Comparison of ENCODE assay signal across 8 cellular contexts in the genomic region with DNA sequence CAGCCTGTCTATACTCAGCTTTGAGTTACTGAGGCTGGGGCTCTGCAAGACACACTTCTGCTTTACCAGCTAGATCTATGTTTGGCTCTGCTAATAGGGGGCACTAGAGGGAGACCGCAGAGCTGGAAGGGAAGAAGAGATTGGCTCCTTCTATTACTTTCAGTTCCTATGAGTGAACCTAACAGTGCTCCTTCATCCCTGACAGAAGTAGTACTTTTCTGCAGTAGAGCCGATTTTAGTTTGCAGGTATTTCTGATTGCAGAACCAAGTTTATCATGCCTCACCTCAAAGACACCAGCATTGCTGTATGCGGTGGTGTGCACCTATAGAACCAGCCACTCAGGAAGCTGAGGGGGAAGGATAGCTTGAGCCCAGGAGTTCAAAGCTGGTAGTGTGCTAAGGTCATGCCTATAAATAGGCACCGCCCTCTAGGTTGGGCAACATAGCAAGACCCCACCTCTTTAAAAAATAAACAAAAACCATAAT. TPM values are rescaled to one million over a fixed set of nuclear protein-coding genes. Genes with fewer than 3 reads are reported as not detected.
A peak's percentile ranks its signal among the peaks of the same experiment; 100 is the strongest.
DNase-seq lines count a peak whose midpoint lies in the region; ATAC-seq and TF ChIP-seq lines count a peak whose summit lies in the region.

No MANE protein-coding gene starts in this region.

- POLR2A ChIA-PET in activated CD8-positive, alpha-beta T cell treated with anti-CD3 and anti-CD28 coated beads for 36 hours (lab: Charles Lee) = interaction anchor here (1.1 to 2.0 kb wide), 7 partner anchors 10 to 44 kb away, joined by 5 to 11 read pairs (median 6); no protein-coding TSS in a partner anchor

- H3K9me3 Mint-ChIP-seq in activated CD8-positive, alpha-beta T cell treated with anti-CD3 and anti-CD28 coated beads for 36 hours = no peaks in the 10 kb centered on the region

- H3K36me3 ChIP-seq in DOHH2 (ENCODE audit: control insufficient read depth, low read length) = no peaks in the 10 kb centered on the region

- no peaks in the 10 kb centered on the region for H3K27me3 ChIP-seq in DOHH2 (ENCODE audit: control insufficient read depth, low read length)

- DNase-seq in activated CD8-positive, alpha-beta T cell treated with anti-CD3 and anti-CD28 coated beads for 36 hours = peak; percentile 49
- DNase-seq in sciatic nerve (ENCODE audit: low spot score) (no peak), NCI-H1105 treated with DMSO at 0.1 percent for 48 hours (lab: John Stamatoyannopoulos, UW) (no peak), iPS-NIHi11 (ENCODE audit: low spot score) (no peak)
- no peak for DNase-seq in stimulated activated CD4-positive, alpha-beta T cell treated with anti-CD3 and anti-CD28 coated beads, Interleukin-2, amount 100 ng/mL, for 24 hours

- intact Hi-C loops in activated CD8-positive, alpha-beta T cell treated with anti-CD3 and anti-CD28 coated beads for 36 hours (cut with micrococcal nuclease) = no loop called here
- intact Hi-C loops in sciatic nerve (cut with DNase I) = no loop called here

- ATAC-seq in GM19452 (IDR thresholded peaks at IDR 0.05; ENCODE audit: unreplicated experiment) (peak; percentile 90), HG03469 (IDR thresholded peaks at IDR 0.05; ENCODE audit: unreplicated experiment) (peak; percentile 76), sciatic nerve (peak; percentile 68)
- peak; percentile 86 for ATAC-seq in activated CD8-positive, alpha-beta T cell treated with anti-CD3 and anti-CD28 coated beads for 36 hours

- H3K4me3 ChIP-seq in DOHH2 (ENCODE audit: low read length) = peak overlapping the region; percentile 59

- peaks cover 22% of the 10 kb centered on the region for H3K4me1 Mint-ChIP-seq in activated CD8-positive, alpha-beta T cell treated with anti-CD3 and anti-CD28 coated beads for 36 hours (ENCODE audit: low read depth)

- H3K36me3 Mint-ChIP-seq in activated CD8-positive, alpha-beta T cell treated with anti-CD3 and anti-CD28 coated beads for 36 hours (ENCODE audit: low read depth) = no peaks in the 10 kb centered on the region

- peak; percentile 70 for TF ChIP-seq CTCF in DOHH2 (IDR thresholded peaks at IDR 0.05; ENCODE audit: low read depth, low read length, poor library complexity, severe bottlenecking)
- TF ChIP-seq CTCF in activated CD8-positive, alpha-beta T cell treated with anti-CD3 and anti-CD28 coated beads for 36 hours (IDR thresholded peaks at IDR 0.05) = peak; percentile 22

- no peaks in the 10 kb centered on the region for H3K27me3 Mint-ChIP-seq in activated CD8-positive, alpha-beta T cell treated with anti-CD3 and anti-CD28 coated beads for 36 hours

- no peaks in the 10 kb centered on the region for H3K9me2 ChIP-seq in DOHH2 (replicated peaks; ENCODE audit: control insufficient read depth, low read length)

- peak overlapping the region; percentile 77 for H3K4me2 ChIP-seq in DOHH2 (ENCODE audit: low read length)

- peaks cover 8% of the 10 kb centered on the region; the same call in 1 of the 2 replicates for H3F3A ChIP-seq in DOHH2 (ENCODE audit: control insufficient read depth, insufficient read depth)

- CTCF ChIA-PET in activated CD8-positive, alpha-beta T cell treated with anti-CD3 and anti-CD28 coated beads for 36 hours (lab: Charles Lee) = interaction anchor here (0.8 to 3.6 kb wide), 15 partner anchors 10 to 235 kb away, joined by 3 to 59 read pairs (median 4); no protein-coding TSS in a partner anchor

- H3K4me1 ChIP-seq in DOHH2 (ENCODE audit: control insufficient read depth, low read length) = peaks cover 25% of the 10 kb centered on the region

- H3K9me3 ChIP-seq in DOHH2 (ENCODE audit: control insufficient read depth, insufficient read depth, low read length) = no peaks in the 10 kb centered on the region

- peak overlapping the region; percentile 80 for H3K27ac Mint-ChIP-seq in activated CD8-positive, alpha-beta T cell treated with anti-CD3 and anti-CD28 coated beads for 36 hours

- no peaks in the 10 kb centered on the region for H4K20me1 ChIP-seq in DOHH2 (ENCODE audit: control insufficient read depth, insufficient read depth, low read depth, low read length)

- H3K79me2 ChIP-seq in DOHH2 (ENCODE audit: control insufficient read depth, low read length) = no peaks in the 10 kb centered on the region

- H3K4me3 Mint-ChIP-seq in activated CD8-positive, alpha-beta T cell treated with anti-CD3 and anti-CD28 coated beads for 36 hours = peak overlapping the region; percentile 50

- peak overlapping the region; percentile 65 for H3K27ac ChIP-seq in DOHH2 (ENCODE audit: low read depth, low read length)

RNA-seq across cellular contexts. Expression of gene ZDHHC18, which starts 5.7 kb away (rescaled TPM):
- total RNA-seq in activated CD8-positive, alpha-beta T cell treated with anti-CD3 and anti-CD28 coated beads for 36 hours = 10 to 100 TPM; 55.0 to 61.3 TPM
- 21.2 TPM for total RNA-seq in sciatic nerve

RNA-seq across cellular contexts. Expression of gene PIGV, which starts 33.1 kb away (rescaled TPM):
- 10 to 100 TPM; 21.2 to 23.9 TPM for total RNA-seq in activated CD8-positive, alpha-beta T cell treated with anti-CD3 and anti-CD28 coated beads for 36 hours
- 10.6 TPM for total RNA-seq in sciatic nerve

RNA-seq across cellular contexts. Expression of gene SFN, which starts 42.1 kb away (rescaled TPM):
- under 1 TPM; 0.47 to 0.59 TPM for total RNA-seq in activated CD8-positive, alpha-beta T cell treated with anti-CD3 and anti-CD28 coated beads for 36 hours
- 0.53 TPM for total RNA-seq in sciatic nerve
